ENCODE assay signal across 1 cellular context in genomic region chrX:13099121-13099520, GRCh38.
TF ChIP-seq lines count a peak whose summit lies in the region.

No MANE protein-coding gene starts in this region.

TF ChIP-seq in A549, 52 proteins besides CTCF, POLR2A, EP300 and RAD21 (continued from another document):
- TF ChIP-seq PBX3 (IDR thresholded peaks at IDR 0.05) (no peak), CEBPB (IDR thresholded peaks at IDR 0.05) (no peak), FOXS1 (CRISPR knock-in tag; IDR thresholded peaks at IDR 0.05) (no peak), NR3C1 (IDR thresholded peaks at IDR 0.05) (no peak)
TF ChIP-seq in A549: peak in this region for 0.
